ENCODE assay signal across 8 cellular contexts in genomic region chr7:5423272-5423843, GRCh38. TPM values are rescaled to one million over a fixed set of nuclear protein-coding genes. Genes with fewer than 3 reads are reported as not detected.
DNase-seq lines count a peak whose midpoint lies in the region; ATAC-seq and TF ChIP-seq lines count a peak whose summit lies in the region.

TSS of gene TNRC18 (minus strand) at chr7:5423834. CDS start at chr7:5421246, 2,588 bp downstream.

- H3K4me3 ChIP-seq in NT2/D1 (ENCODE audit: insufficient read length, low read depth): peak within 1 kb of the TSS; percentile 61
- H3K4me3 ChIP-seq in mammary epithelial cell (replicated peaks in 1 of 3; ENCODE audit: insufficient read depth in 1 of 3, low read depth in 2 of 3, low read length in 3 of 3): peak within 1 kb of the TSS; percentile 72 to 99 (median 91)

- no peaks in the 10 kb centered on the region for H4K20me1 ChIP-seq in mammary epithelial cell (ENCODE audit: insufficient read depth, low read length)

- H3K27ac ChIP-seq in mammary epithelial cell (ENCODE audit: insufficient read depth, low read depth, low read length): peak within 1 kb of the TSS; percentile 87

- peak; percentile 63 for DNase-seq in GM03348 (ENCODE audit: low spot score)
- DNase-seq in NT2/D1 (ENCODE audit: low read depth, low spot score): no peak
- no peak for DNase-seq in mammary epithelial cell
- peak; percentile 46 to 54 for DNase-seq in left colon
- DNase-seq in stimulated activated naive CD8-positive, alpha-beta T cell treated with anti-CD3 and anti-CD28 coated beads, Interleukin-15, Interleukin-2, amounts not matched to agents 100 U/mL and 50 U/mL, for 24 hours: peak; percentile 47

- intact Hi-C loops in mammary epithelial cell (cut with micrococcal nuclease): no loop called here
- intact Hi-C loops in left colon (cut with DNase I, micrococcal nuclease): no loop called here

- CTCF ChIA-PET in mammary epithelial cell (lab: Charles Lee; ENCODE audit: low non-redundant PET): no interaction called here

- WGBS in mammary epithelial cell (ENCODE audit: low coverage, missing lambda C conversion rate): 0% methylated on average over 1 of the region's 61 CpGs

- peaks cover 96% of the 10 kb centered on the region for H3K79me2 ChIP-seq in mammary epithelial cell (ENCODE audit: insufficient read depth, low read length)

- TF ChIP-seq CTCF in mammary epithelial cell (conservative IDR thresholded peaks at IDR 0.05 in 1 of 2, IDR thresholded peaks at IDR 0.05 in 1 of 2; ENCODE audit: extremely low read depth in 1 of 2, insufficient read depth in 1 of 2, low read depth in 1 of 2, low read length in 2 of 2): no peak

- no TSS peak for BruUV-seq in mammary epithelial cell (replicated peaks; lab: Mats Ljungman, UMichigan)

- H3K9me3 ChIP-seq in NT2/D1 (ENCODE audit: insufficient read depth, low read length) (no peaks in the 10 kb centered on the region), mammary epithelial cell (replicated peaks; ENCODE audit: insufficient read depth, low read length) (no peaks in the 10 kb centered on the region)

- peak within 1 kb of the TSS; percentile 99 for H3K4me2 ChIP-seq in mammary epithelial cell (ENCODE audit: insufficient read depth, low read depth, low read length)

- dilution Hi-C loops in mammary epithelial cell (cut with HindIII; ENCODE audit: low sequenced_read_pairs): no loop called here

- H2AFZ ChIP-seq in mammary epithelial cell (ENCODE audit: low read depth, low read length): peak within 1 kb of the TSS; percentile 42

- ATAC-seq in left colon: no peak
- no peak for ATAC-seq in stimulated activated naive CD8-positive, alpha-beta T cell treated with anti-CD3 and anti-CD28 coated beads, Interleukin-15, Interleukin-2, amounts not matched to agents 100 U/mL and 50 U/mL, for 24 hours
- ATAC-seq in GM21390 (IDR thresholded peaks at IDR 0.05; ENCODE audit: unreplicated experiment): no peak
- ATAC-seq in HG03135 (IDR thresholded peaks at IDR 0.05; ENCODE audit: unreplicated experiment): no peak
- ATAC-seq in GM19035 (IDR thresholded peaks at IDR 0.05; ENCODE audit: unreplicated experiment): no peak

- H3K9ac ChIP-seq in NT2/D1 (ENCODE audit: insufficient read length, low read depth) (peak within 1 kb of the TSS; percentile 74), mammary epithelial cell (ENCODE audit: insufficient read depth, low read length) (peak within 1 kb of the TSS; percentile 95)

- H3K4me1 ChIP-seq in NT2/D1 (ENCODE audit: insufficient read depth, insufficient read length) (peaks cover 14% of the 10 kb centered on the region), mammary epithelial cell (ENCODE audit: insufficient read depth, low read length) (peaks cover 18% of the 10 kb centered on the region)

- H3K27me3 ChIP-seq in NT2/D1 (ENCODE audit: insufficient read depth, insufficient read length) (peaks cover 80% of the 10 kb centered on the region), mammary epithelial cell (ENCODE audit: insufficient read depth, low read length) (no peaks in the 10 kb centered on the region)

- in situ Hi-C loops in mammary epithelial cell (cut with MboI; ENCODE audit: low sequenced_read_pairs in 2 of 2): no loop called here

- H3K36me3 ChIP-seq in NT2/D1 (ENCODE audit: insufficient read depth, insufficient read length, low read length) (no peaks in the 10 kb centered on the region), mammary epithelial cell (ENCODE audit: insufficient read depth, low read length) (no peaks in the 10 kb centered on the region)

RNA-seq across cellular contexts. Expression of gene TNRC18, which starts in this region (rescaled TPM):
- total RNA-seq in mammary epithelial cell (100 to 1,000 TPM in 1 of 2 donors, 10 to 100 TPM in 1; 62.2 to 121 TPM), left colon (100 to 1,000 TPM in 1 of 2 donors, 10 to 100 TPM in 1; 94.1 to 103 TPM)
- polyA plus RNA-seq in mammary epithelial cell: 22.3 TPM
- 123 TPM for polyA minus RNA-seq in mammary epithelial cell

Comparison
In these comparisons a context has a peak if more than half of its experiments do, and no peak if none do; other contexts are left out.
1. DNase-seq: peak in GM03348 (single experiment), left colon (2 of 2) and stimulated activated naive CD8-positive, alpha-beta T cell treated with anti-CD3 and anti-CD28 coated beads, Interleukin-15, Interleukin-2, amounts not matched to agents 100 U/mL and 50 U/mL, for 24 hours (single experiment); none in NT2/D1 (single experiment) and mammary epithelial cell (single experiment).